Comparison of ENCODE assay signal across 8 cellular contexts in genomic region chr11:19441752-19442553, GRCh38.
DNase-seq lines count a peak whose midpoint lies in the region; ATAC-seq and TF ChIP-seq lines count a peak whose summit lies in the region.

No MANE protein-coding gene starts in this region.

- in situ Hi-C loops in Caki2 (cut with HindIII; ENCODE audit: low pct_unique_long_range_greater_than_20kb, low sequenced_read_pairs): no loop called here

- no peak overlapping the region for H3K4me3 ChIP-seq in fibroblast of villous mesenchyme (ENCODE audit: low read depth, low read length)

- DNase-seq in Caki2 (ENCODE audit: low read depth) (peak; percentile 91), T1000 (lab: John Stamatoyannopoulos, UW) (peak; percentile 80), fibroblast of villous mesenchyme (ENCODE audit: low read depth) (peak; percentile 95), NCI-H1694 treated with DMSO at 0.1 percent for 48 hours (lab: John Stamatoyannopoulos, UW) (no peak), NCI-H69 (lab: John Stamatoyannopoulos, UW) (no peak)
- DNase-seq in stimulated activated CD4-positive, alpha-beta T cell treated with anti-CD3 and anti-CD28 coated beads, Interleukin-2, amount 100 ng/mL, for 4 hours (ENCODE audit: low read depth): peak; percentile 0

- no peak for TF ChIP-seq CTCF in fibroblast of villous mesenchyme (IDR thresholded peaks at IDR 0.05; ENCODE audit: insufficient read depth, low read depth, low read length)

- ATAC-seq in GM19397 (IDR thresholded peaks at IDR 0.05; ENCODE audit: unreplicated experiment): peak; percentile 84
- ATAC-seq in HG03342 (IDR thresholded peaks at IDR 0.05; ENCODE audit: unreplicated experiment): peak; percentile 94

Comparison
In these comparisons a context has a peak if more than half of its experiments do, and no peak if none do; other contexts are left out.
1. DNase-seq: peak in Caki2 (single experiment), T1000 (single experiment), fibroblast of villous mesenchyme (single experiment) and stimulated activated CD4-positive, alpha-beta T cell treated with anti-CD3 and anti-CD28 coated beads, Interleukin-2, amount 100 ng/mL, for 4 hours (single experiment); none in NCI-H1694 treated with DMSO at 0.1 percent for 48 hours (single experiment) and NCI-H69 (single experiment).